Comparison of ENCODE assay signal across 1 cellular context in the genomic region with DNA sequence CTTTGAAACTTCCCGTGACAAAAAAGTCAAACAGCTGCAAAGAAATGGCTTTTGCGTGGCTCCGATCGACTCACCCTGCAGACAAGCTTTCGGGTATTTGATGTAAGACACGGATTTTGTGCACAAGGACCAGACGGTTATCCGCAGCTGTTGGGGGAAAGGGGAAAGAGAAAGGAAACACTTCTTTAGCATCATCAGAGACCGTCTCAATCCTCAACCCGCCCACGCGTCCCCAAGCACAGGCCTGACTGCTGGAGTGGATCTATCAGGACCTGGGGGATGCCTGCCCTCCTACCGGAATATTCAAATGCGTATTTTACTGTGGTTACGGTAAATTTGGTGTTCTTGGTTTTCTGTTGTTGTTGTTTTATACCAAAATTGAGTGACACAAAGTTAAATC.
TF ChIP-seq lines count a peak whose summit lies in the region.

No MANE protein-coding gene starts in this region.

TF ChIP-seq in K562, 482 proteins besides CTCF, POLR2A, EP300 and RAD21:
- TF ChIP-seq, protein P1, sequence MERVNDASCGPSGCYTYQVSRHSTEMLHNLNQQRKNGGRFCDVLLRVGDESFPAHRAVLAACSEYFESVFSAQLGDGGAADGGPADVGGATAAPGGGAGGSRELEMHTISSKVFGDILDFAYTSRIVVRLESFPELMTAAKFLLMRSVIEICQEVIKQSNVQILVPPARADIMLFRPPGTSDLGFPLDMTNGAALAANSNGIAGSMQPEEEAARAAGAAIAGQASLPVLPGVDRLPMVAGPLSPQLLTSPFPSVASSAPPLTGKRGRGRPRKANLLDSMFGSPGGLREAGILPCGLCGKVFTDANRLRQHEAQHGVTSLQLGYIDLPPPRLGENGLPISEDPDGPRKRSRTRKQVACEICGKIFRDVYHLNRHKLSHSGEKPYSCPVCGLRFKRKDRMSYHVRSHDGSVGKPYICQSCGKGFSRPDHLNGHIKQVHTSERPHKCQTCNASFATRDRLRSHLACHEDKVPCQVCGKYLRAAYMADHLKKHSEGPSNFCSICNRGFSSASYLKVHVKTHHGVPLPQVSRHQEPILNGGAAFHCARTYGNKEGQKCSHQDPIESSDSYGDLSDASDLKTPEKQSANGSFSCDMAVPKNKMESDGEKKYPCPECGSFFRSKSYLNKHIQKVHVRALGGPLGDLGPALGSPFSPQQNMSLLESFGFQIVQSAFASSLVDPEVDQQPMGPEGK (CRISPR knock-in tag; IDR thresholded peaks at IDR 0.05; ENCODE audit: borderline replicate concordance), result no peak
- TF ChIP-seq SMAD2 (IDR thresholded peaks at IDR 0.05; ENCODE audit: low read depth, low read length) (no peak), ZFPM2 (CRISPR knock-in tag; IDR thresholded peaks at IDR 0.05) (no peak), EGR1 (conservative IDR thresholded peaks at IDR 0.05) (0 out of 2 replicates have a peak, but pooled peaks have one; percentile 12), HNRNPH1 (optimal IDR thresholded peaks at IDR 0.05; ENCODE audit: low read depth, low read length) (no peak)
